ENCODE assay signal across 8 cellular contexts in the genomic region with DNA sequence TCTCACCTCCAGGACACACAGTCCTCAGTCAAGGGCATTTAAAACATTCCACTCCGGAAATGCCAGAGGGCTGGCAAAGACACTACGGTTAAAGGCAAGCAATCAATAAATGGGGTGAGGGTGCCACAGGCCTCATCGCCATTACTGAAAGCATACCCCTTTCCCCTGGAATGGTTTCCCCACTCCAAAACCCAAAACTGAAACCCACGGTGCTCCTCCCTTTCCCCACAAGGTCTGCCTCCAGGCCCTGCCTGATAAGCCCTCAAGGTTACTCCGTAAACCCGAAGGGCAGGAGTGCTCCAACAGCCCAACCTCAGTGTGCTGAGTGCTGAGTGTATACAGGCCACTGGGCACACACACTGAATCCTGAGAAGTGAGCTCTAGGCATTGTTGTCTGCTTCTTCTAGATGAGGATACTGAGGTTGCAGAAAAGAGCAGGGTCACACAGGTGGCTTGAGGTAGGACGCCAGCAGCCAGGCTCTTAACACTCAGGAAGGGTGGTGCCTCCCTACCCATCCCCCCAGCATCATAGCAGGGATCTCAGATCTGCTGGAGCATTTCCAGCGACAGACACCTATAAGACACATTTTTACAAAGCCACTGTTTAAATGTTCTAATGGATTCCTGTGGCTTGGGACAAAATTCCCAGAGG. TPM values are rescaled to one million over a fixed set of nuclear protein-coding genes. Genes with fewer than 3 reads are reported as not detected.
DNase-seq lines count a peak whose midpoint lies in the region; ATAC-seq and TF ChIP-seq lines count a peak whose summit lies in the region.
"Had no signal": no experiment of that assay in that cellular context is flagged by ENCODE, and none has a peak within 500 bp of the region (broad histone marks: within the 10 kb centered on the region; RNA-seq: fewer than 3 reads in every experiment).

No MANE protein-coding gene starts in this region.

- peak overlapping the region; percentile 8 for H3K27ac Mint-ChIP-seq in progenitor cell of endocrine pancreas

- no peaks in the 10 kb centered on the region for H3K36me3 ChIP-seq in MM.1S (replicated peaks; ENCODE audit: insufficient read depth, low read length)
- H3K36me3 ChIP-seq in BE2C, result peaks cover 11% of the 10 kb centered on the region; the same call in 1 of the 2 replicates

- TF ChIP-seq CTCF in MM.1S (IDR thresholded peaks at IDR 0.05; ENCODE audit: low read length) (no peak), progenitor cell of endocrine pancreas (IDR thresholded peaks at IDR 0.05; ENCODE audit: unreplicated experiment) (no peak), BE2C (IDR thresholded peaks at IDR 0.05; ENCODE audit: low read depth, low read length) (no peak)

- peak; percentile 9 for ATAC-seq in GM18909 (IDR thresholded peaks at IDR 0.05; ENCODE audit: poor library complexity, unreplicated experiment)

- H3K79me2 ChIP-seq in MM.1S (ENCODE audit: low read length), result peaks cover 69% of the 10 kb centered on the region

- H3K4me2 ChIP-seq in MM.1S (ENCODE audit: low read depth, low read length), result peak overlapping the region; percentile 67

- no peak overlapping the region for H3K4me3 Mint-ChIP-seq in progenitor cell of endocrine pancreas (ENCODE audit: low read depth)

- H3K4me1 Mint-ChIP-seq in progenitor cell of endocrine pancreas (ENCODE audit: low read depth), result peaks cover 68% of the 10 kb centered on the region

- peaks cover 24% of the 10 kb centered on the region for H3F3A ChIP-seq in MM.1S (ENCODE audit: insufficient read depth, low read length)

- H3K36me3 Mint-ChIP-seq in progenitor cell of endocrine pancreas (ENCODE audit: insufficient read depth), result peaks cover 14% of the 10 kb centered on the region

- peak overlapping the region; percentile 69 for H3K9ac ChIP-seq in MM.1S (ENCODE audit: low read length)

- no peaks in the 10 kb centered on the region for H3K27me3 Mint-ChIP-seq in progenitor cell of endocrine pancreas

- DNase-seq in MM.1S (peak; percentile 55), glomerular visceral epithelial cell (ENCODE audit: extremely low spot score) (peak; percentile 65), progenitor cell of endocrine pancreas (ENCODE audit: low spot score, unreplicated experiment) (no peak), BE2C (no peak), SHP77 treated with DMSO at 0.1 percent for 48 hours (lab: John Stamatoyannopoulos, UW) (no peak), NCI-H1048 (lab: John Stamatoyannopoulos, UW) (no peak)
- DNase-seq: activated CD4-positive, alpha-beta T cell treated with anti-CD3 and anti-CD28 coated beads, Interleukin-2, amount 50 U/mL, for 4 hours had no signal

- H3K4me3 ChIP-seq in MM.1S (ENCODE audit: low read length) (peak overlapping the region; percentile 28), BE2C (ENCODE audit: low read depth, low read length) (no peak overlapping the region)

- H3K27ac ChIP-seq in MM.1S (ENCODE audit: low read length), result peak overlapping the region; percentile 92

- 0 out of 2 replicates have a peak overlapping the region, but pooled peaks have one; percentile 2 for H2AFZ ChIP-seq in MM.1S (ENCODE audit: low read length)

- H3K9me3 Mint-ChIP-seq in progenitor cell of endocrine pancreas (ENCODE audit: low read depth), result no peaks in the 10 kb centered on the region

- H3K9me3 ChIP-seq in MM.1S (replicated peaks; ENCODE audit: insufficient read depth, low read length) (no peaks in the 10 kb centered on the region), BE2C (no peaks in the 10 kb centered on the region)

- H3K4me1 ChIP-seq in MM.1S (ENCODE audit: low read length) (peaks cover 38% of the 10 kb centered on the region), BE2C (peaks cover 2% of the 10 kb centered on the region)

- no peaks in the 10 kb centered on the region for H4K20me1 ChIP-seq in MM.1S (ENCODE audit: insufficient read depth, low read length)

- no peaks in the 10 kb centered on the region for H3K9me2 ChIP-seq in MM.1S (replicated peaks; ENCODE audit: insufficient read depth, low read length)

- H3K27me3 ChIP-seq in MM.1S (replicated peaks; ENCODE audit: insufficient read depth, low read length), result no peaks in the 10 kb centered on the region
- no peaks in the 10 kb centered on the region for H3K27me3 ChIP-seq in BE2C

RNA-seq across cellular contexts. Expression of a gene that starts 29.0 kb away (rescaled TPM):
- 149 and 161 TPM in 2 replicates for total RNA-seq in progenitor cell of endocrine pancreas
- 91.5 TPM for polyA plus RNA-seq in BE2C (2012; ENCODE audit: insufficient read depth, insufficient read length, low read depth)

Comparison
In these comparisons a context has a peak if more than half of its experiments do, and no peak if none do; other contexts are left out.
1. DNase-seq: peak in MM.1S (single experiment) and glomerular visceral epithelial cell (single experiment); none in progenitor cell of endocrine pancreas (single experiment), BE2C (single experiment), SHP77 treated with DMSO at 0.1 percent for 48 hours (single experiment) and NCI-H1048 (single experiment).